11 cellular contexts compared by ENCODE assay signal in genomic region chr6:136720045-136720760, GRCh38.
DNase-seq lines count a peak whose midpoint lies in the region; ATAC-seq and TF ChIP-seq lines count a peak whose summit lies in the region.
"Had no signal": no experiment of that assay in that cellular context is flagged by ENCODE, and none has a peak within 500 bp of the region (broad histone marks: within the 10 kb centered on the region; RNA-seq: fewer than 3 reads in every experiment).

No MANE protein-coding gene starts in this region.

- WGBS in adrenal gland, 4 donors = 78 to 86% (median 81%) methylated on average over 13 of the region's 13 CpGs

- H3K27me3 Mint-ChIP-seq in T-helper 2 cell treated with Interferon-gamma antibody and Interleukin-4, amounts not matched to agents 5 μg/mL and 100 μg/mL, for 36 hours (ENCODE audit: low read depth) = no peaks in the 10 kb centered on the region
- H3K27me3 Mint-ChIP-seq in memory B cell = no peaks in the 10 kb centered on the region
- no peaks in the 10 kb centered on the region for H3K27me3 Mint-ChIP-seq in Calu3 (ENCODE audit: unreplicated experiment)
- H3K27me3 Mint-ChIP-seq: activated naive CD4-positive, alpha-beta T cell treated with anti-CD3 and anti-CD28 coated beads, Interleukin-2, amount 50 U/mL, for 24 hours had no signal

- peak; percentile 58 for ATAC-seq in GM21717 (IDR thresholded peaks at IDR 0.05; ENCODE audit: unreplicated experiment)
- peak; percentile 30 for ATAC-seq in HG03558 (IDR thresholded peaks at IDR 0.05; ENCODE audit: extremely low read depth, unreplicated experiment)
- ATAC-seq in memory B cell (ENCODE audit: low read depth) = peak; percentile 33

- peaks cover 25% of the 10 kb centered on the region for H3K36me3 Mint-ChIP-seq in T-helper 2 cell treated with Interferon-gamma antibody and Interleukin-4, amounts not matched to agents 5 μg/mL and 100 μg/mL, for 36 hours (ENCODE audit: low read depth)
- no peaks in the 10 kb centered on the region for H3K36me3 Mint-ChIP-seq in memory B cell
- peaks cover 4% of the 10 kb centered on the region for H3K36me3 Mint-ChIP-seq in Calu3 (ENCODE audit: insufficient read depth, unreplicated experiment)

- BruUV-seq in Calu3 (replicated peaks; lab: Mats Ljungman, UMichigan) = no TSS peak

- CTCF ChIA-PET in Calu3 (lab: Charles Lee) = no interaction called here

- H3K4me1 Mint-ChIP-seq in T-helper 2 cell treated with Interferon-gamma antibody and Interleukin-4, amounts not matched to agents 5 μg/mL and 100 μg/mL, for 36 hours (ENCODE audit: low read depth) = peaks cover 43% of the 10 kb centered on the region
- peaks cover 44% of the 10 kb centered on the region for H3K4me1 Mint-ChIP-seq in memory B cell
- peaks cover 22% of the 10 kb centered on the region for H3K4me1 Mint-ChIP-seq in Calu3 (ENCODE audit: low read depth, unreplicated experiment)

- no peak for DNase-seq in T-helper 2 cell treated with Interferon-gamma antibody and Interleukin-4, amounts not matched to agents 5 μg/mL and 100 μg/mL, for 36 hours (ENCODE audit: low spot score)
- DNase-seq in T-helper 2 cell = no peak
- DNase-seq in memory B cell (ENCODE audit: low spot score in 2 of 2) = no peak
- no peak for DNase-seq in Calu3
- DNase-seq in NCI-H774 (lab: John Stamatoyannopoulos, UW) = no peak
- no peak for DNase-seq in adrenal gland
- DNase-seq: HCEC 1CT, OCI-M1 had no signal

- peaks cover 9% of the 10 kb centered on the region for H3K9me3 Mint-ChIP-seq in T-helper 2 cell treated with Interferon-gamma antibody and Interleukin-4, amounts not matched to agents 5 μg/mL and 100 μg/mL, for 36 hours
- H3K9me3 Mint-ChIP-seq in memory B cell = no peaks in the 10 kb centered on the region
- no peaks in the 10 kb centered on the region for H3K9me3 Mint-ChIP-seq in Calu3 (ENCODE audit: low read depth, unreplicated experiment)
- H3K9me3 Mint-ChIP-seq: activated naive CD4-positive, alpha-beta T cell treated with anti-CD3 and anti-CD28 coated beads, Interleukin-2, amount 50 U/mL, for 24 hours had no signal

- H3K27ac Mint-ChIP-seq in T-helper 2 cell treated with Interferon-gamma antibody and Interleukin-4, amounts not matched to agents 5 μg/mL and 100 μg/mL, for 36 hours = peak overlapping the region; percentile 73
- H3K27ac Mint-ChIP-seq in memory B cell (peak overlapping the region; percentile 93), Calu3 (ENCODE audit: unreplicated experiment) (no peak overlapping the region)
- H3K27ac Mint-ChIP-seq: activated naive CD4-positive, alpha-beta T cell treated with anti-CD3 and anti-CD28 coated beads, Interleukin-2, amount 50 U/mL, for 24 hours had no signal

- H3K9me3 ChIP-seq in adrenal gland (replicated peaks in 1 of 3) = peaks cover 0 to 5% (median 0%) of the 10 kb centered on the region in 3 donors

- H3K4me1 ChIP-seq in adrenal gland (replicated peaks in 1 of 2) = peaks cover 21 to 55% of the 10 kb centered on the region in 2 donors

- H3K27me3 ChIP-seq in adrenal gland = no peaks in the 10 kb centered on the region

- H3K36me3 ChIP-seq in adrenal gland (replicated peaks in 1 of 2) = no peaks in the 10 kb centered on the region

- H3K4me3 Mint-ChIP-seq in T-helper 2 cell treated with Interferon-gamma antibody and Interleukin-4, amounts not matched to agents 5 μg/mL and 100 μg/mL, for 36 hours = peak overlapping the region; percentile 39
- peak overlapping the region; percentile 85 for H3K4me3 Mint-ChIP-seq in memory B cell
- H3K4me3 Mint-ChIP-seq in Calu3 (ENCODE audit: low read depth, unreplicated experiment) = no peak overlapping the region
- H3K4me3 Mint-ChIP-seq: activated naive CD4-positive, alpha-beta T cell treated with anti-CD3 and anti-CD28 coated beads, Interleukin-2, amount 50 U/mL, for 24 hours had no signal

- H3K4me3 ChIP-seq in adrenal gland = no peak overlapping the region

- TF ChIP-seq CTCF in Calu3 (IDR thresholded peaks at IDR 0.05; ENCODE audit: unreplicated experiment) = no peak
- no peak for TF ChIP-seq CTCF in adrenal gland (IDR thresholded peaks at IDR 0.05)

- TF ChIP-seq POLR2A in adrenal gland (IDR thresholded peaks at IDR 0.05) = no peak

- peak overlapping the region in 1 of 5 donors; percentile 6 for H3K27ac ChIP-seq in adrenal gland

- intact Hi-C loops in Calu3 (cut with micrococcal nuclease; ENCODE audit: unreplicated experiment) = no loop called here
- intact Hi-C loops in adrenal gland (cut with DNase I) = no loop called here
